Comparison of ENCODE assay signal across 8 cellular contexts in genomic region chr18:5895300-5895885, GRCh38. TPM values are rescaled to one million over a fixed set of nuclear protein-coding genes. Genes with fewer than 3 reads are reported as not detected.
DNase-seq lines count a peak whose midpoint lies in the region; ATAC-seq and TF ChIP-seq lines count a peak whose summit lies in the region.

Gene TMEM200C, minus strand, starts transcription at chr18:5895522. Its CDS starts 3,459 bp downstream, at chr18:5892063.

- H3K27ac ChIP-seq in CD4-positive, alpha-beta T cell (ENCODE audit: low read depth, low read length): no peak within 1 kb of the TSS
- H3K27ac ChIP-seq in iPS-20b (ENCODE audit: low read length): peak within 1 kb of the TSS; percentile 74

- H3K9me3 ChIP-seq in CD4-positive, alpha-beta T cell (ENCODE audit: control insufficient read depth, low read length): no peaks in the 10 kb centered on the region
- H3K9me3 ChIP-seq in iPS-20b (ENCODE audit: insufficient read depth, low read depth, low read length): no peaks in the 10 kb centered on the region

- no peak for TF ChIP-seq CTCF in CD4-positive, alpha-beta T cell (IDR thresholded peaks at IDR 0.05)
- TF ChIP-seq CTCF in GM20000 (IDR thresholded peaks at IDR 0.05; ENCODE audit: extremely low read depth, missing control alignments): no peak

- H3K36me3 ChIP-seq in iPS-20b (ENCODE audit: insufficient read depth, low read depth, low read length): no peaks in the 10 kb centered on the region

- CTCF ChIA-PET in CD4-positive, alpha-beta T cell (lab: Charles Lee): no interaction called here

- H3K9ac ChIP-seq in iPS-20b (ENCODE audit: low read depth, low read length): peak within 1 kb of the TSS; percentile 91; the same call in 1 of the 2 replicates

- H3K27me3 ChIP-seq in CD4-positive, alpha-beta T cell (ENCODE audit: control insufficient read depth, insufficient read depth, low read length): peaks cover 70% of the 10 kb centered on the region
- peaks cover 52% of the 10 kb centered on the region for H3K27me3 ChIP-seq in iPS-20b (ENCODE audit: insufficient read depth, low read length)

- no peak for DNase-seq in CD4-positive, alpha-beta T cell
- DNase-seq in GM20000 (ENCODE audit: low spot score): peak; percentile 82
- peak; percentile 18 to 25 for DNase-seq in activated T-cell treated with anti-CD3 and anti-CD28 coated beads, Interleukin-2, amount 50 U/mL, for 48 hours
- DNase-seq in medulla oblongata (ENCODE audit: extremely low spot score): no peak
- DNase-seq in SKM-1 treated with dmso at 0.1 percent for 144 hours (lab: John Stamatoyannopoulos, UW; ENCODE audit: unreplicated experiment): no peak

- H3K4me3 Mint-ChIP-seq in CD4-positive, alpha-beta T cell: peak within 1 kb of the TSS; percentile 79
- H3K4me3 Mint-ChIP-seq in stimulated activated memory B cell treated with anti-CD40 and anti-IgM and Interleukin-4, amounts not matched to agents 10 μg/mL and 1 μg/mL and 100 μg/mL, for 72 hours: peak within 1 kb of the TSS; percentile 63

- POLR2A ChIA-PET in CD4-positive, alpha-beta T cell (lab: Charles Lee): no interaction called here

- no peaks in the 10 kb centered on the region for H3K9me3 Mint-ChIP-seq in CD4-positive, alpha-beta T cell
- H3K9me3 Mint-ChIP-seq in stimulated activated memory B cell treated with anti-CD40 and anti-IgM and Interleukin-4, amounts not matched to agents 10 μg/mL and 1 μg/mL and 100 μg/mL, for 72 hours: peaks cover 2% of the 10 kb centered on the region

- peak within 1 kb of the TSS; percentile 91 for H3K4me3 ChIP-seq in iPS-20b (ENCODE audit: low read length)

- H3K36me3 Mint-ChIP-seq in CD4-positive, alpha-beta T cell (ENCODE audit: low read depth): no peaks in the 10 kb centered on the region
- no peaks in the 10 kb centered on the region for H3K36me3 Mint-ChIP-seq in stimulated activated memory B cell treated with anti-CD40 and anti-IgM and Interleukin-4, amounts not matched to agents 10 μg/mL and 1 μg/mL and 100 μg/mL, for 72 hours

- H3K27ac Mint-ChIP-seq in CD4-positive, alpha-beta T cell: no peak within 1 kb of the TSS
- no peak within 1 kb of the TSS for H3K27ac Mint-ChIP-seq in stimulated activated memory B cell treated with anti-CD40 and anti-IgM and Interleukin-4, amounts not matched to agents 10 μg/mL and 1 μg/mL and 100 μg/mL, for 72 hours

- intact Hi-C loops in CD4-positive, alpha-beta T cell (cut with DNase I, micrococcal nuclease): loop anchor here in 1 of 2 experiments (10.0 kb wide), 3 partner anchors 291 to 471 kb away; no protein-coding TSS in a partner anchor

- peaks cover 10% of the 10 kb centered on the region for H3K4me1 Mint-ChIP-seq in CD4-positive, alpha-beta T cell (ENCODE audit: low read depth)
- peaks cover 20% of the 10 kb centered on the region for H3K4me1 Mint-ChIP-seq in stimulated activated memory B cell treated with anti-CD40 and anti-IgM and Interleukin-4, amounts not matched to agents 10 μg/mL and 1 μg/mL and 100 μg/mL, for 72 hours

- no peak for ATAC-seq in CD4-positive, alpha-beta T cell (ENCODE audit: poor library complexity)
- ATAC-seq in stimulated activated memory B cell treated with anti-CD40 and anti-IgM and Interleukin-4, amounts not matched to agents 10 μg/mL and 1 μg/mL and 100 μg/mL, for 72 hours: peak; percentile 28
- no peak for ATAC-seq in HG03045 (IDR thresholded peaks at IDR 0.05; ENCODE audit: unreplicated experiment)

- H3K27me3 Mint-ChIP-seq in CD4-positive, alpha-beta T cell: peaks cover 79% of the 10 kb centered on the region
- H3K27me3 Mint-ChIP-seq in stimulated activated memory B cell treated with anti-CD40 and anti-IgM and Interleukin-4, amounts not matched to agents 10 μg/mL and 1 μg/mL and 100 μg/mL, for 72 hours: peaks cover 76% of the 10 kb centered on the region

- H3K4me1 ChIP-seq in iPS-20b (ENCODE audit: insufficient read depth, low read length): peaks cover 22% of the 10 kb centered on the region; the same call in 1 of the 2 replicates

RNA-seq across cellular contexts. Expression of gene TMEM200C, which starts in this region (rescaled TPM):
- total RNA-seq in CD4-positive, alpha-beta T cell: not detected

Comparison
In these comparisons a context has a peak if more than half of its experiments do, and no peak if none do; other contexts are left out.
1. DNase-seq: peak in GM20000 (single experiment) and activated T-cell treated with anti-CD3 and anti-CD28 coated beads, Interleukin-2, amount 50 U/mL, for 48 hours (2 of 2); none in CD4-positive, alpha-beta T cell (0 of 10), medulla oblongata (single experiment) and SKM-1 treated with dmso at 0.1 percent for 144 hours (single experiment).